29 cellular contexts compared by ENCODE assay signal in the genomic region with DNA sequence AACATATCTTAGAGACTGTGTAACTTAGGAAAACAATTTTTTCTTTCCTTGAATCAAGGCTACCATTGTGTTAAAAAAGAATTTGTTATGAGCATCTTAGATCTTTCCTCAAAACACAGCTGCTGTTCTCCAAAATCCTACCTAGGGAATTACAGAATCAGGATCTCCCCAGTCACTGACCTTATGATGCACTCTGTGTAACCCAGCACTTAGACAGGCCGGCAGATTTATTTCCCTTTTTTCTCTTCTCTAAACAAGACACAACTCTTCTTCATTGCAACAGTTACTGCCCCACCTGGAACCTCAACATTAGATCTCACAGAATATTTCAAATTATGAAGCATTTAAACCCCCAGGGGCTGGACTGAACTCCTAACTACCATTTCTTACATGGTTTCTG. TPM values are rescaled to one million over a fixed set of nuclear protein-coding genes. Genes with fewer than 3 reads are reported as not detected.
"Had no signal": no experiment of that assay in that cellular context is flagged by ENCODE, and none has a peak within 500 bp of the region (broad histone marks: within the 10 kb centered on the region; RNA-seq: fewer than 3 reads in every experiment).

No MANE protein-coding gene starts in this region.

- DNase-seq: dermis blood vessel endothelial cell; effector memory CD4-positive, alpha-beta T cell; foreskin melanocyte; glutamatergic neuron; heart right ventricle; hippocampal formation; immature natural killer cell; islet precursor cell; kidney glomerular epithelial cell; left colon; left ventricle myocardium superior; lower lobe of right lung; naive thymus-derived CD8-positive, alpha-beta T cell; nephron progenitor cell; nucleus accumbens; sigmoid colon; stimulated activated CD4-positive, alpha-beta T cell treated with anti-CD3 and anti-CD28 coated beads, Interleukin-2, amount 100 ng/mL, for 24 hours; stimulated activated CD4-positive, alpha-beta T cell treated with anti-CD3 and anti-CD28 coated beads, Interleukin-4, amount 100 ng/mL, for 24 hours; stimulated activated naive CD4-positive, alpha-beta T cell treated with Interleukin-2 at 50 U/mL for 16 hours; stomach; thyroid gland; trophoblast cell had no signal

- H3K36me3 Mint-ChIP-seq: stimulated activated effector memory CD8-positive, alpha-beta T cell treated with anti-CD3 and anti-CD28 coated beads, Interleukin-12 subunit alpha, Interleukin-12 subunit beta, amount 100 ng/mL, for 72 hours had no signal

- ATAC-seq: heart right ventricle; left colon; left ventricle myocardium superior; lower lobe of right lung; naive thymus-derived CD8-positive, alpha-beta T cell; stimulated activated effector memory CD8-positive, alpha-beta T cell treated with anti-CD3 and anti-CD28 coated beads, Interleukin-12 subunit alpha, Interleukin-12 subunit beta, amount 100 ng/mL, for 72 hours had no signal

- H3K4me3 Mint-ChIP-seq: immature natural killer cell; naive thymus-derived CD8-positive, alpha-beta T cell; nephron progenitor cell; stimulated activated effector memory CD8-positive, alpha-beta T cell treated with anti-CD3 and anti-CD28 coated beads, Interleukin-12 subunit alpha, Interleukin-12 subunit beta, amount 100 ng/mL, for 72 hours had no signal

- H3K4me1 Mint-ChIP-seq: immature natural killer cell; stimulated activated effector memory CD8-positive, alpha-beta T cell treated with anti-CD3 and anti-CD28 coated beads, Interleukin-12 subunit alpha, Interleukin-12 subunit beta, amount 100 ng/mL, for 72 hours had no signal

- H3K27me3 Mint-ChIP-seq: naive thymus-derived CD8-positive, alpha-beta T cell had no signal

- FAIRE-seq: endothelial cell of umbilical vein had no signal

- H3K27ac Mint-ChIP-seq: immature natural killer cell; naive thymus-derived CD8-positive, alpha-beta T cell; nephron progenitor cell; stimulated activated effector memory CD8-positive, alpha-beta T cell treated with anti-CD3 and anti-CD28 coated beads, Interleukin-12 subunit alpha, Interleukin-12 subunit beta, amount 100 ng/mL, for 72 hours had no signal

RNA-seq across cellular contexts. Expression of a gene that starts 13.5 kb away (rescaled TPM):
- total RNA-seq: dermis blood vessel endothelial cell, endothelial cell of umbilical vein, fibroblast of lung, myocyte, osteocyte, right atrium auricular region, sigmoid colon, skeletal muscle tissue had no signal
